ENCODE assay signal across 12 cellular contexts in genomic region chr4:17027495-17027894, GRCh38.
DNase-seq lines count a peak whose midpoint lies in the region; ATAC-seq, FAIRE-seq and TF ChIP-seq lines count a peak whose summit lies in the region.
"Had no signal": no experiment of that assay in that cellular context is flagged by ENCODE, and none has a peak within 500 bp of the region (broad histone marks: within the 10 kb centered on the region; RNA-seq: fewer than 3 reads in every experiment).

No MANE protein-coding gene starts in this region.

- H3K79me2 ChIP-seq in astrocyte (ENCODE audit: insufficient read depth, low read length) = no peaks in the 10 kb centered on the region

- H3K4me3 ChIP-seq in A673 (ENCODE audit: low read depth, low read length, poor library complexity, severe bottlenecking) (no peak overlapping the region), astrocyte (ENCODE audit: insufficient read depth, low read depth, low read length) (no peak overlapping the region)
- H3K4me3 ChIP-seq: mucosa of descending colon had no signal

- H3K4me2 ChIP-seq in astrocyte (ENCODE audit: low read length) = peak overlapping the region; percentile 45

- BruUV-seq in A673 (replicated peaks; lab: Mats Ljungman, UMichigan) = no TSS peak

- H3K36me3 ChIP-seq in A673 (ENCODE audit: insufficient read depth, low read length, poor library complexity, severe bottlenecking) (no peaks in the 10 kb centered on the region), astrocyte (ENCODE audit: insufficient read depth, low read length) (no peaks in the 10 kb centered on the region)

- H2AFZ ChIP-seq in astrocyte (ENCODE audit: low read depth, low read length) = peak overlapping the region; percentile 30

- TF ChIP-seq CTCF in A673 (conservative IDR thresholded peaks at IDR 0.05; ENCODE audit: low read depth, low read length) (no peak), astrocyte (IDR thresholded peaks at IDR 0.05; ENCODE audit: insufficient read depth, low read depth, low read length) (no peak)

- no peak overlapping the region for H3K27ac ChIP-seq in A673 (ENCODE audit: low read depth, low read length, poor library complexity, severe bottlenecking)
- peak overlapping the region; percentile 70 for H3K27ac ChIP-seq in astrocyte (ENCODE audit: low read depth, low read length)

- DNase-seq in A673 (ENCODE audit: low spot score) = peak; percentile 80
- peak; percentile 46 for DNase-seq in HPDE6-E6E7 (ENCODE audit: extremely low spot score)
- peak; percentile 99 for DNase-seq in astrocyte (ENCODE audit: low read depth)
- DNase-seq in foreskin melanocyte = peak; percentile 45
- DNase-seq in activated naive CD4-positive, alpha-beta T cell treated with anti-CD3 and anti-CD28 coated beads for 36 hours = no peak
- DNase-seq in stimulated activated CD4-positive, alpha-beta T cell treated with anti-CD3 and anti-CD28 coated beads, Interleukin-4, amount 100 ng/mL, for 1 hour = no peak
- no peak for DNase-seq in activated CD8-positive, alpha-beta memory T cell treated with anti-CD3 and anti-CD28 coated beads for 24 hours
- DNase-seq: C1 segment of cervical spinal cord, Kasumi-1, mucosa of descending colon had no signal

- H3K9me3 Mint-ChIP-seq in astrocyte (ENCODE audit: unreplicated experiment) = peaks cover 10% of the 10 kb centered on the region
- no peaks in the 10 kb centered on the region for H3K9me3 Mint-ChIP-seq in activated naive CD4-positive, alpha-beta T cell treated with anti-CD3 and anti-CD28 coated beads for 36 hours

- H3K27me3 Mint-ChIP-seq in astrocyte (ENCODE audit: low read depth, unreplicated experiment) = no peaks in the 10 kb centered on the region
- H3K27me3 Mint-ChIP-seq in activated naive CD4-positive, alpha-beta T cell treated with anti-CD3 and anti-CD28 coated beads for 36 hours (ENCODE audit: low read depth) = peaks cover 19% of the 10 kb centered on the region

- POLR2A ChIA-PET in A673 (lab: Charles Lee; ENCODE audit: low non-redundant PET) = no interaction called here

- H3K27me3 ChIP-seq in A673 (replicated peaks; ENCODE audit: insufficient read depth, low read depth, low read length, poor library complexity) (no peaks in the 10 kb centered on the region), astrocyte (ENCODE audit: insufficient read depth, low read length) (no peaks in the 10 kb centered on the region)

- peaks cover 3% of the 10 kb centered on the region for H3K4me1 ChIP-seq in A673 (ENCODE audit: insufficient read depth, low read length, poor library complexity, severe bottlenecking)
- H3K4me1 ChIP-seq in astrocyte (ENCODE audit: insufficient read depth, low read length) = peaks cover 22% of the 10 kb centered on the region

- no peak overlapping the region for H3K4me3 Mint-ChIP-seq in astrocyte (ENCODE audit: unreplicated experiment)
- no peak overlapping the region for H3K4me3 Mint-ChIP-seq in activated naive CD4-positive, alpha-beta T cell treated with anti-CD3 and anti-CD28 coated beads for 36 hours
- H3K4me3 Mint-ChIP-seq: stimulated activated effector memory CD8-positive, alpha-beta T cell treated with anti-CD3 and anti-CD28 coated beads, Interleukin-12 subunit alpha, Interleukin-12 subunit beta, amount 100 ng/mL, for 72 hours had no signal

- ATAC-seq in HG02973 (IDR thresholded peaks at IDR 0.05; ENCODE audit: unreplicated experiment) = no peak
- ATAC-seq: mucosa of descending colon; stimulated activated effector memory CD8-positive, alpha-beta T cell treated with anti-CD3 and anti-CD28 coated beads, Interleukin-12 subunit alpha, Interleukin-12 subunit beta, amount 100 ng/mL, for 72 hours had no signal

- FAIRE-seq in astrocyte (lab: Jason Lieb, UNC) = peak; percentile 99

- H3K9me3 ChIP-seq in A673 (ENCODE audit: low read depth, low read length, poor library complexity, severe bottlenecking) (no peaks in the 10 kb centered on the region), astrocyte (ENCODE audit: insufficient read depth, low read depth, low read length) (peaks cover 4% of the 10 kb centered on the region)
- H3K9me3 ChIP-seq: mucosa of descending colon had no signal

- CTCF ChIA-PET in A673 (lab: Charles Lee) = no interaction called here
- CTCF ChIA-PET in activated naive CD4-positive, alpha-beta T cell treated with anti-CD3 and anti-CD28 coated beads for 36 hours (lab: Charles Lee) = no interaction called here

- peak overlapping the region; percentile 81 for H3K27ac Mint-ChIP-seq in astrocyte (ENCODE audit: unreplicated experiment)
- H3K27ac Mint-ChIP-seq in activated naive CD4-positive, alpha-beta T cell treated with anti-CD3 and anti-CD28 coated beads for 36 hours = no peak overlapping the region
- H3K27ac Mint-ChIP-seq: stimulated activated effector memory CD8-positive, alpha-beta T cell treated with anti-CD3 and anti-CD28 coated beads, Interleukin-12 subunit alpha, Interleukin-12 subunit beta, amount 100 ng/mL, for 72 hours had no signal

- peaks cover 2% of the 10 kb centered on the region for H3K36me3 Mint-ChIP-seq in astrocyte (ENCODE audit: low read depth, unreplicated experiment)
- no peaks in the 10 kb centered on the region for H3K36me3 Mint-ChIP-seq in activated naive CD4-positive, alpha-beta T cell treated with anti-CD3 and anti-CD28 coated beads for 36 hours (ENCODE audit: low read depth)
- H3K36me3 Mint-ChIP-seq: stimulated activated effector memory CD8-positive, alpha-beta T cell treated with anti-CD3 and anti-CD28 coated beads, Interleukin-12 subunit alpha, Interleukin-12 subunit beta, amount 100 ng/mL, for 72 hours had no signal

- peaks cover 26% of the 10 kb centered on the region for H3K4me1 Mint-ChIP-seq in astrocyte (ENCODE audit: low read depth, unreplicated experiment)
- no peaks in the 10 kb centered on the region for H3K4me1 Mint-ChIP-seq in activated naive CD4-positive, alpha-beta T cell treated with anti-CD3 and anti-CD28 coated beads for 36 hours (ENCODE audit: low read depth)
- H3K4me1 Mint-ChIP-seq: stimulated activated effector memory CD8-positive, alpha-beta T cell treated with anti-CD3 and anti-CD28 coated beads, Interleukin-12 subunit alpha, Interleukin-12 subunit beta, amount 100 ng/mL, for 72 hours had no signal

- intact Hi-C loops in A673 (cut with micrococcal nuclease; ENCODE audit: unreplicated experiment) = no loop called here
- intact Hi-C loops in activated naive CD4-positive, alpha-beta T cell treated with anti-CD3 and anti-CD28 coated beads for 36 hours (cut with micrococcal nuclease) = no loop called here

- no peak overlapping the region for H3K9ac ChIP-seq in astrocyte (ENCODE audit: low read length)

- H4K20me1 ChIP-seq in astrocyte (ENCODE audit: insufficient read depth, low read length) = no peaks in the 10 kb centered on the region

Comparison
In these comparisons a context has a peak if more than half of its experiments do, and no peak if none do; other contexts are left out.
1. DNase-seq: peak in A673 (single experiment), HPDE6-E6E7 (single experiment), astrocyte (single experiment) and foreskin melanocyte (single experiment); none in activated naive CD4-positive, alpha-beta T cell treated with anti-CD3 and anti-CD28 coated beads for 36 hours (single experiment), stimulated activated CD4-positive, alpha-beta T cell treated with anti-CD3 and anti-CD28 coated beads, Interleukin-4, amount 100 ng/mL, for 1 hour (single experiment) and activated CD8-positive, alpha-beta memory T cell treated with anti-CD3 and anti-CD28 coated beads for 24 hours (single experiment).